ENCODE assay signal across 9 cellular contexts in the genomic region with DNA sequence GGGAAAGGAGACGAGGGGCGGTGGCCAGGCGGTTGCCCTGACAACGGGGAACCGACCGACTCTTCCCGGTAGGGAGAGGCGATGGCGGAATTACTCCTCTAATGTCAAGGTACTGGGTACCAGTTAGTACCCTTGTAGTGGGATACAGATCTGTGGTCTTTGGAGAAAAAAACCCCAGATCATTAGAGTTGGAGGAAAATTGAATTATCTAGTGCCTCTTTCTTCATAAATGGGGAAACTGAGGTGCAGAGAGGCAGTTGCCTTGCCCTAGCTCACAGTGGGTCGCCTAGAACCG. TPM values are rescaled to one million over a fixed set of nuclear protein-coding genes. Genes with fewer than 3 reads are reported as not detected.
DNase-seq lines count a peak whose midpoint lies in the region; ATAC-seq, FAIRE-seq and TF ChIP-seq lines count a peak whose summit lies in the region.
"Had no signal": no experiment of that assay in that cellular context is flagged by ENCODE, and none has a peak within 500 bp of the region (broad histone marks: within the 10 kb centered on the region; RNA-seq: fewer than 3 reads in every experiment).

No MANE protein-coding gene starts in this region.

- H3K9me3 ChIP-seq in K562 (replicated peaks; ENCODE audit: control insufficient read depth, insufficient read depth, low read depth, low read length) = no peaks in the 10 kb centered on the region
- H3K9me3 ChIP-seq in HepG2 (ENCODE audit: low read length) = no peaks in the 10 kb centered on the region
- no peaks in the 10 kb centered on the region for H3K9me3 ChIP-seq in thoracic aorta

- H3K4me1 Mint-ChIP-seq in activated CD4-positive, alpha-beta T cell treated with anti-CD3 and anti-CD28 coated beads, Interleukin-2, amount 10 ng/mL, durations not matched to agents 24 days and 14 days = peaks cover 20% of the 10 kb centered on the region

- ATAC-seq in K562 (no peak), HepG2 (no peak), thoracic aorta (ENCODE audit: insufficient number of reproducible peaks, low FRiP score, low read depth) (no peak)

- intact Hi-C loops in activated CD4-positive, alpha-beta T cell treated with anti-CD3 and anti-CD28 coated beads, Interleukin-2, amount 10 ng/mL, durations not matched to agents 24 days and 14 days (cut with micrococcal nuclease) = loop anchor here (1.0 kb wide), 2 partner anchors 144 to 349 kb away; a partner anchor contains a TSS
- intact Hi-C loops in K562 (cut with micrococcal nuclease) = loop anchor here (10.0 kb wide), 1 partner anchor 310 kb away; no protein-coding TSS in a partner anchor
- intact Hi-C loops in HepG2 (cut with micrococcal nuclease; ENCODE audit: unreplicated experiment) = no loop called here

- H3K27me3 Mint-ChIP-seq in activated CD4-positive, alpha-beta T cell treated with anti-CD3 and anti-CD28 coated beads, Interleukin-2, amount 10 ng/mL, durations not matched to agents 24 days and 14 days = peaks cover 1% of the 10 kb centered on the region

- H3K4me3 Mint-ChIP-seq in activated CD4-positive, alpha-beta T cell treated with anti-CD3 and anti-CD28 coated beads, Interleukin-2, amount 10 ng/mL, durations not matched to agents 24 days and 14 days = peak overlapping the region; percentile 97

- DNase-seq in activated CD4-positive, alpha-beta T cell treated with anti-CD3 and anti-CD28 coated beads, Interleukin-2, amount 10 ng/mL, durations not matched to agents 24 days and 14 days = no peak
- no peak for DNase-seq in activated CD4-positive, alpha-beta T cell treated with anti-CD3 and anti-CD28 coated beads for 48 hours
- DNase-seq in K562 (ENCODE audit: extremely low read depth in 1 of 4, low spot score in 3 of 4) = peak in 1 of 4 experiments; percentile 90
- no peak for DNase-seq in HepG2 (ENCODE audit: low spot score)
- no peak for DNase-seq in thoracic aorta (ENCODE audit: low spot score)
- no peak for DNase-seq in ureter (ENCODE audit: low spot score)
- no peak for DNase-seq in SKM-1 (lab: John Stamatoyannopoulos, UW; ENCODE audit: unreplicated experiment)
- no peak for DNase-seq in DMS53 (lab: John Stamatoyannopoulos, UW)

- H3K27me3 ChIP-seq in K562 (ENCODE audit: control insufficient read depth in 2 of 2, insufficient read depth in 2 of 2, low read length in 2 of 2) (0 out of 5 replicates have a peak, but pooled peaks cover 0 to 4% of the 10 kb centered on the region in 2 experiments), HepG2 (ENCODE audit: control insufficient read depth in 1 of 2, insufficient read depth in 2 of 2, low read length in 2 of 2) (no peaks in the 10 kb centered on the region; a peak in 1 of 5 replicates), thoracic aorta (replicated peaks; ENCODE audit: insufficient read depth) (no peaks in the 10 kb centered on the region)

- H3K4me3 ChIP-seq in K562 = peak overlapping the region; percentile 62
- H3K4me3 ChIP-seq in HepG2 (replicated peaks in 1 of 3; ENCODE audit: insufficient read depth in 1 of 3, low read depth in 2 of 3, low read length in 3 of 3) = peak overlapping the region; percentile 72 to 87 (median 84)
- H3K4me3 ChIP-seq in thoracic aorta = peak overlapping the region; percentile 84

- no peak for TF ChIP-seq RAD21 in K562 (CRISPR knock-in tag; conservative IDR thresholded peaks at IDR 0.05 in 1 of 2, IDR thresholded peaks at IDR 0.05 in 1 of 2)
- 0 out of 2 replicates have a peak, but pooled peaks have one; percentile 8 for TF ChIP-seq RAD21 in HepG2 (CRISPR knock-in tag; IDR thresholded peaks at IDR 0.05)

- H4K20me1 ChIP-seq in K562 (replicated peaks; ENCODE audit: control insufficient read depth, insufficient read depth, low read length) (no peaks in the 10 kb centered on the region), HepG2 (ENCODE audit: insufficient read depth, low read length) (no peaks in the 10 kb centered on the region)

- H3K9ac ChIP-seq in K562 (ENCODE audit: insufficient read depth in 1 of 2, low read depth in 2 of 2, low read length in 2 of 2) (peak overlapping the region; percentile 94 to 99), HepG2 (ENCODE audit: insufficient read depth, low read depth, low read length) (peak overlapping the region; percentile 93)

- BruUV-seq in K562 (replicated peaks; lab: Mats Ljungman, UMichigan) (TSS peak; percentile 64), HepG2 (replicated peaks; lab: Mats Ljungman, UMichigan) (TSS peak; percentile 87)

- POLR2A ChIA-PET in K562 (lab: Yijun Ruan, JAX) = interaction anchor here (0.6 to 2.5 kb wide), 17 partner anchors 8 to 653 kb away, joined by 3 to 11 read pairs (median 5); no protein-coding TSS in a partner anchor
- POLR2A ChIA-PET in HepG2 (lab: Yijun Ruan, JAX) = interaction anchor here (0.8 to 2.7 kb wide), 14 partner anchors 11 to 348 kb away, joined by 3 to 22 read pairs (median 3); a partner anchor contains a TSS

- H2AFZ ChIP-seq in K562 (ENCODE audit: low read depth, low read length) (peak overlapping the region; percentile 99), HepG2 (ENCODE audit: low read length) (peak overlapping the region; percentile 93)

- in situ Hi-C loops in K562 (cut with MboI) = no loop called here
- in situ Hi-C loops in HepG2 (cut with HindIII; ENCODE audit: extremely low pct_ligation_motif_present, low pct_unique_long_range_greater_than_20kb) = no loop called here

- peak overlapping the region; percentile 100 for H3K27ac Mint-ChIP-seq in activated CD4-positive, alpha-beta T cell treated with anti-CD3 and anti-CD28 coated beads, Interleukin-2, amount 10 ng/mL, durations not matched to agents 24 days and 14 days

- H3K36me3 ChIP-seq in K562 (ENCODE audit: control insufficient read depth, insufficient read depth, low read length) (no peaks in the 10 kb centered on the region; the same call in 2 of the 3 replicates), HepG2 (replicated peaks in 1 of 2; ENCODE audit: control insufficient read depth in 1 of 2, insufficient read depth in 2 of 2, low read length in 2 of 2) (0 out of 5 replicates have a peak, but pooled peaks cover 0 to 4% of the 10 kb centered on the region in 2 experiments), thoracic aorta (no peaks in the 10 kb centered on the region)

- FAIRE-seq in K562 (lab: Jason Lieb, UNC) (no peak), HepG2 (lab: Jason Lieb, UNC) (no peak)

- peaks cover 30% of the 10 kb centered on the region for H3K79me2 ChIP-seq in K562 (ENCODE audit: control insufficient read depth, insufficient read depth, low read length)
- H3K79me2 ChIP-seq in HepG2 (ENCODE audit: insufficient read depth, low read length) = peaks cover 35% of the 10 kb centered on the region

- no peaks in the 10 kb centered on the region for H3K9me1 ChIP-seq in K562 (ENCODE audit: control insufficient read depth, insufficient read depth, low read length)

- WGBS in K562 (ENCODE audit: insufficient coverage, low coverage, missing lambda C conversion rate) = 2% methylated on average over 11 of the region's 11 CpGs
- 0% methylated on average over 11 of the region's 11 CpGs for WGBS in HepG2 (ENCODE audit: low lambda C conversion rate)

- TF ChIP-seq POLR2A in K562 (conservative IDR thresholded peaks at IDR 0.05) (no peak), HepG2 (IDR thresholded peaks at IDR 0.05; ENCODE audit: insufficient read depth in 1 of 2, low read depth in 2 of 2, low read length in 2 of 2) (no peak)

- H3K27ac ChIP-seq in K562 (ENCODE audit: extremely low read depth, low read depth, low read length) = peak overlapping the region; percentile 96
- H3K27ac ChIP-seq in HepG2 (ENCODE audit: extremely low read length, insufficient read depth, low read length) = peak overlapping the region; percentile 89
- peak overlapping the region; percentile 95 to 98 for H3K27ac ChIP-seq in thoracic aorta

- H3K4me1 ChIP-seq in K562 (replicated peaks in 1 of 2; ENCODE audit: control insufficient read depth in 2 of 2, insufficient read depth in 2 of 2, low read length in 2 of 2) (peaks cover 0 to 10% of the 10 kb centered on the region in 2 experiments; a peak in 3 of 5 replicates), HepG2 (ENCODE audit: insufficient read depth, low read length) (peaks cover 62% of the 10 kb centered on the region), thoracic aorta (ENCODE audit: control insufficient read depth in 1 of 2, low read depth in 2 of 2) (peaks cover 32 to 77% of the 10 kb centered on the region in 2 donors)

- no peaks in the 10 kb centered on the region for H3K9me3 Mint-ChIP-seq in activated CD4-positive, alpha-beta T cell treated with anti-CD3 and anti-CD28 coated beads, Interleukin-2, amount 10 ng/mL, durations not matched to agents 24 days and 14 days

- no peak for TF ChIP-seq CTCF in K562 (IDR thresholded peaks at IDR 0.05 in 2 of 3, conservative IDR thresholded peaks at IDR 0.05 in 1 of 3; ENCODE audit: insufficient read depth in 2 of 3, low read depth in 1 of 3, low read length in 3 of 3)
- no peak for TF ChIP-seq CTCF in HepG2 (CRISPR knock-in tag; IDR thresholded peaks at IDR 0.05)
- TF ChIP-seq CTCF in thoracic aorta (IDR thresholded peaks at IDR 0.05) = no peak

- H3K36me3 Mint-ChIP-seq in activated CD4-positive, alpha-beta T cell treated with anti-CD3 and anti-CD28 coated beads, Interleukin-2, amount 10 ng/mL, durations not matched to agents 24 days and 14 days (ENCODE audit: low read depth) = peaks cover 3% of the 10 kb centered on the region

- H3K4me2 ChIP-seq in K562 (ENCODE audit: insufficient read depth, low read length) = peak overlapping the region; percentile 100
- H3K4me2 ChIP-seq in HepG2 (ENCODE audit: low read depth, low read length) = peak overlapping the region; percentile 90

- CTCF ChIA-PET in K562 (lab: Yijun Ruan, JAX; ENCODE audit: low intra/inter-chr PET ratio) (no interaction called here), HepG2 (lab: Yijun Ruan, JAX; ENCODE audit: low intra/inter-chr PET ratio, low total read pairs) (no interaction called here)

- no peak for TF ChIP-seq EP300 in K562 (IDR thresholded peaks at IDR 0.05; ENCODE audit: low read length)
- TF ChIP-seq EP300 in HepG2 (IDR thresholded peaks at IDR 0.05; ENCODE audit: low read depth in 2 of 2, low read length in 2 of 2) = no peak
- no peak for TF ChIP-seq EP300 in HepG2 (CRISPR knock-in tag; IDR thresholded peaks at IDR 0.05; ENCODE audit: borderline replicate concordance)

RNA-seq across cellular contexts. Expression of a gene that starts 0.5 kb away (rescaled TPM):
- 64.0 and 64.4 TPM in 2 replicates for total RNA-seq in activated CD4-positive, alpha-beta T cell treated with anti-CD3 and anti-CD28 coated beads, Interleukin-2, amount 10 ng/mL, durations not matched to agents 24 days and 14 days
- 15.8 and 31.8 TPM in 2 replicates for total RNA-seq in K562 (2011; cell fraction: chromatin; rRNA removed; ENCODE audit: low replicate concordance)
- total RNA-seq in K562 (2011; cell fraction: nucleolus; rRNA removed) = 33.0 and 33.2 TPM in 2 replicates
- total RNA-seq in K562 (2011; cell fraction: nucleoplasm; rRNA removed) = 32.8 and 35.6 TPM in 2 replicates
- 76.6 and 87.6 TPM in 2 replicates for total RNA-seq in K562 (2014; rRNA removed)
- 39.4 and 46.0 TPM in 2 replicates for total RNA-seq in K562 (2014; rRNA removed; fragmentation: Illumina TruSeq; extraction: Trizol)
- 48.8 and 49.1 TPM in 2 replicates for total RNA-seq in K562 (2015; rRNA removed; fragmentation: Illumina TruSeq; extraction: Trizol)
- total RNA-seq in K562 (2021) = 61.0 and 61.9 TPM in 2 replicates
- polyA plus RNA-seq in K562 (2011; rRNA removed) = 73.7 and 104 TPM in 2 replicates
- polyA plus RNA-seq in K562 (2011; cell fraction: cytosol; rRNA removed) = 124 and 143 TPM in 2 replicates
- 54.6 and 59.0 TPM in 2 replicates for polyA plus RNA-seq in K562 (2011; cell fraction: nucleus; rRNA removed)
- polyA plus RNA-seq in K562 (2012) = 51.6 and 78.2 TPM in 2 replicates
- polyA plus RNA-seq in K562 (2014; fragmentation: Illumina TruSeq; extraction: Trizol) = 95.5 and 97.8 TPM in 2 replicates
- 10 to 100 TPM; 26.3 to 33.0 TPM for polyA plus RNA-seq in K562 (2014; fragmentation: Nextera tagmentation; extraction: Ambion mirVana)
- polyA plus RNA-seq in K562 (2014; rRNA removed) = 78.2 and 82.5 TPM in 2 replicates
- polyA minus RNA-seq in K562 (2011; rRNA and poly(A)+ RNA removed) = 64.1 and 71.1 TPM in 2 replicates
- polyA minus RNA-seq in K562 (2011; cell fraction: cytosol; rRNA and poly(A)+ RNA removed) = 46.2 and 46.7 TPM in 2 replicates
- polyA minus RNA-seq in K562 (2011; cell fraction: nucleus; rRNA and poly(A)+ RNA removed) = 14.0 and 23.8 TPM in 2 replicates
- 57.1 and 85.7 TPM in 2 replicates for total RNA-seq in HepG2 (2016; rRNA removed; fragmentation: Illumina TruSeq; extraction: Trizol)
- 16.0 and 19.1 TPM in 2 replicates for total RNA-seq in HepG2 (2016; cell fraction: cytosol; rRNA removed; fragmentation: Illumina TruSeq; extraction: Trizol; ENCODE audit: low read depth)
- 57.5 and 91.4 TPM in 2 replicates for total RNA-seq in HepG2 (2016; cell fraction: insoluble cytoplasmic fraction; rRNA removed; fragmentation: Illumina TruSeq; extraction: Trizol)
- 33.1 and 34.7 TPM in 2 replicates for total RNA-seq in HepG2 (2016; cell fraction: membrane; rRNA removed; fragmentation: Illumina TruSeq; extraction: Trizol)
- 28.3 and 31.4 TPM in 2 replicates for total RNA-seq in HepG2 (2016; cell fraction: nucleus; rRNA removed; fragmentation: Illumina TruSeq; extraction: Trizol)
- polyA plus RNA-seq in HepG2 (2011; rRNA removed) = 57.8 and 69.0 TPM in 2 replicates
- polyA plus RNA-seq in HepG2 (2011; cell fraction: cytosol; rRNA removed) = 59.1 and 66.1 TPM in 2 replicates
- polyA plus RNA-seq in HepG2 (2011; cell fraction: nucleus; rRNA removed) = 28.9 TPM in 2 replicates
- polyA plus RNA-seq in HepG2 (2012) = 26.2 and 40.7 TPM in 2 replicates
- 17.0 and 18.2 TPM in 2 replicates for polyA plus RNA-seq in HepG2 (2016; cell fraction: cytosol; fragmentation: Illumina TruSeq; extraction: Trizol; ENCODE audit: low read depth)
- polyA plus RNA-seq in HepG2 (2016; cell fraction: insoluble cytoplasmic fraction; fragmentation: Illumina TruSeq; extraction: Trizol; ENCODE audit: low read depth) = 103 and 109 TPM in 2 replicates
- 29.6 and 30.9 TPM in 2 replicates for polyA plus RNA-seq in HepG2 (2016; cell fraction: membrane; fragmentation: Illumina TruSeq; extraction: Trizol; ENCODE audit: low read depth)
- polyA plus RNA-seq in HepG2 (2016; cell fraction: nucleus; fragmentation: Illumina TruSeq; extraction: Trizol; ENCODE audit: insufficient read depth, low read depth) = 43.9 and 48.1 TPM in 2 replicates
- polyA minus RNA-seq in HepG2 (2011; rRNA and poly(A)+ RNA removed; ENCODE audit: low replicate concordance) = 137 and 154 TPM in 2 replicates
- polyA minus RNA-seq in HepG2 (2011; cell fraction: cytosol; rRNA and poly(A)+ RNA removed) = 28.9 and 36.0 TPM in 2 replicates
- polyA minus RNA-seq in HepG2 (2011; cell fraction: nucleus; rRNA and poly(A)+ RNA removed) = 14.2 and 17.9 TPM in 2 replicates
- 10 to 100 TPM; 69.2 to 99.5 TPM for total RNA-seq in thoracic aorta
- total RNA-seq in ureter = 76.9 TPM

RNA-seq across cellular contexts. Expression of a gene that starts 27.7 kb away (rescaled TPM):
- total RNA-seq in activated CD4-positive, alpha-beta T cell treated with anti-CD3 and anti-CD28 coated beads, Interleukin-2, amount 10 ng/mL, durations not matched to agents 24 days and 14 days = not detected in 2 replicates
- total RNA-seq in K562 (2011; cell fraction: chromatin; rRNA removed; ENCODE audit: low replicate concordance) = not detected in 2 replicates
- not detected in 2 replicates for total RNA-seq in K562 (2011; cell fraction: nucleolus; rRNA removed)
- total RNA-seq in K562 (2011; cell fraction: nucleoplasm; rRNA removed) = not detected in 2 replicates
- total RNA-seq in K562 (2014; rRNA removed) (not detected in 2 replicates), K562 (2014; rRNA removed; fragmentation: Illumina TruSeq; extraction: Trizol) (not detected in 2 replicates), K562 (2015; rRNA removed; fragmentation: Illumina TruSeq; extraction: Trizol) (not detected in 2 replicates), K562 (2021) (not detected in 2 replicates), HepG2 (2016; rRNA removed; fragmentation: Illumina TruSeq; extraction: Trizol) (not detected in 2 replicates), thoracic aorta (not detected), ureter (not detected)
- polyA plus RNA-seq in K562 (2011; rRNA removed) (not detected in 2 replicates), K562 (2014; fragmentation: Illumina TruSeq; extraction: Trizol) (not detected in 2 replicates), K562 (2014; fragmentation: Nextera tagmentation; extraction: Ambion mirVana) (not detected), K562 (2014; rRNA removed) (not detected in 2 replicates), HepG2 (2011; rRNA removed) (0.05 TPM in 1 of 2 replicates, not detected in the other)
- not detected in 2 replicates for polyA plus RNA-seq in K562 (2011; cell fraction: cytosol; rRNA removed)
- not detected in 2 replicates for polyA plus RNA-seq in K562 (2011; cell fraction: nucleus; rRNA removed)
- not detected in 2 replicates for polyA plus RNA-seq in K562 (2012)
- not detected in 2 replicates for polyA minus RNA-seq in K562 (2011; rRNA and poly(A)+ RNA removed)
- not detected in 2 replicates for polyA minus RNA-seq in K562 (2011; cell fraction: cytosol; rRNA and poly(A)+ RNA removed)
- polyA minus RNA-seq in K562 (2011; cell fraction: nucleus; rRNA and poly(A)+ RNA removed) = not detected in 2 replicates
- total RNA-seq in HepG2 (2016; cell fraction: cytosol; rRNA removed; fragmentation: Illumina TruSeq; extraction: Trizol; ENCODE audit: low read depth) = not detected in 2 replicates
- not detected in 2 replicates for total RNA-seq in HepG2 (2016; cell fraction: insoluble cytoplasmic fraction; rRNA removed; fragmentation: Illumina TruSeq; extraction: Trizol)
- total RNA-seq in HepG2 (2016; cell fraction: membrane; rRNA removed; fragmentation: Illumina TruSeq; extraction: Trizol) = not detected in 2 replicates
- total RNA-seq in HepG2 (2016; cell fraction: nucleus; rRNA removed; fragmentation: Illumina TruSeq; extraction: Trizol) = not detected in 2 replicates
- 0.03 TPM in 1 of 2 replicates, not detected in the other for polyA plus RNA-seq in HepG2 (2011; cell fraction: cytosol; rRNA removed)
- 0.13 and 0.23 TPM in 2 replicates for polyA plus RNA-seq in HepG2 (2011; cell fraction: nucleus; rRNA removed)
- polyA plus RNA-seq in HepG2 (2012) = 0.07 TPM in 1 of 2 replicates, not detected in the other
- not detected in 2 replicates for polyA plus RNA-seq in HepG2 (2016; cell fraction: cytosol; fragmentation: Illumina TruSeq; extraction: Trizol; ENCODE audit: low read depth)
- polyA plus RNA-seq in HepG2 (2016; cell fraction: insoluble cytoplasmic fraction; fragmentation: Illumina TruSeq; extraction: Trizol; ENCODE audit: low read depth) = not detected in 2 replicates
- not detected in 2 replicates for polyA plus RNA-seq in HepG2 (2016; cell fraction: membrane; fragmentation: Illumina TruSeq; extraction: Trizol; ENCODE audit: low read depth)
- polyA plus RNA-seq in HepG2 (2016; cell fraction: nucleus; fragmentation: Illumina TruSeq; extraction: Trizol; ENCODE audit: insufficient read depth, low read depth) = not detected in 2 replicates
- polyA minus RNA-seq in HepG2 (2011; rRNA and poly(A)+ RNA removed; ENCODE audit: low replicate concordance) = not detected in 2 replicates
- polyA minus RNA-seq in HepG2 (2011; cell fraction: cytosol; rRNA and poly(A)+ RNA removed) = not detected in 2 replicates
- polyA minus RNA-seq in HepG2 (2011; cell fraction: nucleus; rRNA and poly(A)+ RNA removed) = not detected in 2 replicates
- total RNA-seq: HT1080 had no signal

RNA-seq across cellular contexts. Expression of a gene that starts 58.6 kb away (rescaled TPM):
- not detected in 2 replicates for total RNA-seq in activated CD4-positive, alpha-beta T cell treated with anti-CD3 and anti-CD28 coated beads, Interleukin-2, amount 10 ng/mL, durations not matched to agents 24 days and 14 days
- total RNA-seq in K562 (2011; cell fraction: chromatin; rRNA removed; ENCODE audit: low replicate concordance) = 0.44 TPM in 1 of 2 replicates, not detected in the other
- 0.13 and 0.17 TPM in 2 replicates for total RNA-seq in K562 (2011; cell fraction: nucleolus; rRNA removed)
- not detected in 2 replicates for total RNA-seq in K562 (2011; cell fraction: nucleoplasm; rRNA removed)
- 0.04 TPM in 1 of 2 replicates, not detected in the other for total RNA-seq in K562 (2014; rRNA removed)
- not detected in 2 replicates for total RNA-seq in K562 (2014; rRNA removed; fragmentation: Illumina TruSeq; extraction: Trizol)
- 0.08 TPM in 1 of 2 replicates, not detected in the other for total RNA-seq in K562 (2015; rRNA removed; fragmentation: Illumina TruSeq; extraction: Trizol)
- 0.54 and 0.60 TPM in 2 replicates for total RNA-seq in K562 (2021)
- 0.11 TPM in 1 of 2 replicates, not detected in the other for polyA plus RNA-seq in K562 (2011; rRNA removed)
- polyA plus RNA-seq in K562 (2011; cell fraction: cytosol; rRNA removed) = not detected in 2 replicates
- polyA plus RNA-seq in K562 (2011; cell fraction: nucleus; rRNA removed) = 0.31 and 0.36 TPM in 2 replicates
- 0.37 TPM in 1 of 2 replicates, not detected in the other for polyA plus RNA-seq in K562 (2012)
- polyA plus RNA-seq in K562 (2014; fragmentation: Illumina TruSeq; extraction: Trizol) = not detected in 2 replicates
- polyA plus RNA-seq in K562 (2014; fragmentation: Nextera tagmentation; extraction: Ambion mirVana) = not detected
- 0.11 TPM in 1 of 2 replicates, not detected in the other for polyA plus RNA-seq in K562 (2014; rRNA removed)
- not detected in 2 replicates for polyA minus RNA-seq in K562 (2011; rRNA and poly(A)+ RNA removed)
- polyA minus RNA-seq in K562 (2011; cell fraction: cytosol; rRNA and poly(A)+ RNA removed) = not detected in 2 replicates
- polyA minus RNA-seq in K562 (2011; cell fraction: nucleus; rRNA and poly(A)+ RNA removed) = not detected in 2 replicates
- total RNA-seq in HepG2 (2016; rRNA removed; fragmentation: Illumina TruSeq; extraction: Trizol) = 2.0 and 12.2 TPM in 2 replicates
- total RNA-seq in HepG2 (2016; cell fraction: cytosol; rRNA removed; fragmentation: Illumina TruSeq; extraction: Trizol; ENCODE audit: low read depth) = 0.61 and 0.62 TPM in 2 replicates
- 2.0 and 13.0 TPM in 2 replicates for total RNA-seq in HepG2 (2016; cell fraction: insoluble cytoplasmic fraction; rRNA removed; fragmentation: Illumina TruSeq; extraction: Trizol)
- total RNA-seq in HepG2 (2016; cell fraction: membrane; rRNA removed; fragmentation: Illumina TruSeq; extraction: Trizol) = 0.76 and 1.1 TPM in 2 replicates
- 18.2 and 22.6 TPM in 2 replicates for total RNA-seq in HepG2 (2016; cell fraction: nucleus; rRNA removed; fragmentation: Illumina TruSeq; extraction: Trizol)
- polyA plus RNA-seq in HepG2 (2011; rRNA removed) = 4.3 and 5.1 TPM in 2 replicates
- polyA plus RNA-seq in HepG2 (2011; cell fraction: cytosol; rRNA removed) = 0.54 and 0.85 TPM in 2 replicates
- 61.1 and 62.0 TPM in 2 replicates for polyA plus RNA-seq in HepG2 (2011; cell fraction: nucleus; rRNA removed)
- polyA plus RNA-seq in HepG2 (2012) = 4.7 and 5.1 TPM in 2 replicates
- 0.29 and 0.41 TPM in 2 replicates for polyA plus RNA-seq in HepG2 (2016; cell fraction: cytosol; fragmentation: Illumina TruSeq; extraction: Trizol; ENCODE audit: low read depth)
- polyA plus RNA-seq in HepG2 (2016; cell fraction: insoluble cytoplasmic fraction; fragmentation: Illumina TruSeq; extraction: Trizol; ENCODE audit: low read depth) = 1.5 and 2.3 TPM in 2 replicates
- 0.43 and 0.78 TPM in 2 replicates for polyA plus RNA-seq in HepG2 (2016; cell fraction: membrane; fragmentation: Illumina TruSeq; extraction: Trizol; ENCODE audit: low read depth)
- polyA plus RNA-seq in HepG2 (2016; cell fraction: nucleus; fragmentation: Illumina TruSeq; extraction: Trizol; ENCODE audit: insufficient read depth, low read depth) = 57.7 and 64.7 TPM in 2 replicates
- 1.4 and 4.1 TPM in 2 replicates for polyA minus RNA-seq in HepG2 (2011; rRNA and poly(A)+ RNA removed; ENCODE audit: low replicate concordance)
- polyA minus RNA-seq in HepG2 (2011; cell fraction: cytosol; rRNA and poly(A)+ RNA removed) = 0.69 and 1.6 TPM in 2 replicates
- 6.8 and 10.1 TPM in 2 replicates for polyA minus RNA-seq in HepG2 (2011; cell fraction: nucleus; rRNA and poly(A)+ RNA removed)
- total RNA-seq in thoracic aorta = 100 to 1,000 TPM; 183 to 323 TPM
- total RNA-seq in ureter = 110 TPM
